ENCODE assay signal across 8 cellular contexts in genomic region chr2:55620123-55620779, GRCh38. TPM values are rescaled to one million over a fixed set of nuclear protein-coding genes. Genes with fewer than 3 reads are reported as not detected.
DNase-seq lines count a peak whose midpoint lies in the region; ATAC-seq, FAIRE-seq and TF ChIP-seq lines count a peak whose summit lies in the region.

No MANE protein-coding gene starts in this region.

- TF ChIP-seq CTCF in AG10803 (conservative IDR thresholded peaks at IDR 0.05; ENCODE audit: low read length) (peak; percentile 36), RWPE1 (conservative IDR thresholded peaks at IDR 0.05; ENCODE audit: low read depth) (0 out of 2 replicates have a peak, but pooled peaks have one; percentile 9), fibroblast of pulmonary artery (IDR thresholded peaks at IDR 0.05; ENCODE audit: low read length, missing control alignments) (peak; percentile 46)

- FAIRE-seq in GM12892 (lab: Jason Lieb, UNC) = peak; percentile 60

- DNase-seq in AG10803 (ENCODE audit: low read depth) = no peak
- DNase-seq in GM12892 (ENCODE audit: insufficient read length) = no peak
- DNase-seq in RWPE1 (ENCODE audit: low spot score) = no peak
- peak; percentile 31 for DNase-seq in fibroblast of pulmonary artery (ENCODE audit: low read depth)
- DNase-seq in NCI-H187 treated with DMSO at 0.1 percent for 48 hours (lab: John Stamatoyannopoulos, UW) = no peak
- DNase-seq in occipital lobe (lab: John Stamatoyannopoulos, UW) = no peak

- ATAC-seq in GM18870 (IDR thresholded peaks at IDR 0.05; ENCODE audit: unreplicated experiment) (no peak), GM18519 (IDR thresholded peaks at IDR 0.05; ENCODE audit: low FRiP score, unreplicated experiment) (no peak)

- CTCF ChIA-PET in RWPE1 (lab: Yijun Ruan, JAX) = no interaction called here

- H3K4me3 ChIP-seq in AG10803 (ENCODE audit: low read length) (no peak overlapping the region), fibroblast of pulmonary artery (replicated peaks; ENCODE audit: low read depth, low read length) (no peak overlapping the region)

- H3K27ac ChIP-seq in RWPE1 = no peak overlapping the region

- no peak for TF ChIP-seq POLR2A in GM12892 (IDR thresholded peaks at IDR 0.05; ENCODE audit: low read depth, low read length)

- POLR2A ChIA-PET in RWPE1 (lab: Yijun Ruan, JAX; ENCODE audit: low non-redundant PET) = interaction anchor here (0.5 kb wide), 1 partner anchor 451 kb away, joined by 4 read pairs; no protein-coding TSS in a partner anchor

RNA-seq across cellular contexts. Expression of gene PPP4R3B, which starts 2.8 kb away (rescaled TPM):
- polyA plus RNA-seq in GM12892 (2012; ENCODE audit: missing spikeins) = 39.2 TPM
- total RNA-seq in occipital lobe = 120 TPM
